Comparison of ENCODE assay signal across 8 cellular contexts in the genomic region with DNA sequence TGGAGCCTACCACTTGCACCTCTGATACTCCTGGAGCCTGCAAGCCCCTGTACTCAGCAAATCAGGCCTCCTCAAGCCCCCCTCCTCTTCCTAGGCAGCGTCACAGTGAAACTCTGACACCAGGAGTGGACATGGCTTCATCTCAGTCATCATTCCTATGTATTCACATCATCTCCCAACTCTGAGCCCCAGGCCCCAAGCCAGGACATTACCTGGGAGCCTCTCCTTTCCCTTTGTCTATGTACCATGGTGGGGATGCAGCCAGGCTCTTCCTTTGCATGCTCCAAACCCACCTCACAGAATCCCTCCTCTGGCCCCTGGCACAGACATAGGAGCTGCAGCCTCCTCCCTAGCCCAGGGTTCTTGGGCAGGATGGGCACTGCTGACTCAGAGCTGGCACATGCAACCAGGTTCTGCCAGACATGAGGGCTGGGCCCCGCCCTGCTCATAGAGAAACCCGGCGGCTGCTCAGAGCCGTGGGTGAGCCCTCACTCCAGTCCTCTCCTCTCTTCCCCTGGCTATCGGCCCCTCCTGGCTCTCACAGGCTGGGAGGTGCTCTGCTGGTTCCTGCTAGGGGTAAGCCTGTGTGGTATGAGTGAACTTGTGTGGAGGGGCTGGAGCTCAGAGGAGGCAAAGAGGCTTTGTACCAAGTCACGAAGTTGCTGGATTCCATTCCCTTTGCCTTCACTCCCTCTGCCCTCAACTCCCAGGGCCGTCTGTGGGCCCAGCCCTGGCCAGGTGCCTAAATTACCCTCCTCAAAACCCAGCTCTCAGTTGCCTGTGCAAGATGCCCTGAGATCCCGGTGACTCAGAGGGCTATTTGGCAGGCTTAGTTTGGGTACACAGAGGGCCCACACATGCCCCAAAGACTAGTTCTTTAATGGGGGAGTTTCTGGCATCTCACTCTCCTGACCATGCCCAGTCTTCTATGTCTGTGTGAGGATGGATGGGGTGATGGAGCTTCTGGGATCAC. TPM values are rescaled to one million over a fixed set of nuclear protein-coding genes. Genes with fewer than 3 reads are reported as not detected.
DNase-seq lines count a peak whose midpoint lies in the region; ATAC-seq and TF ChIP-seq lines count a peak whose summit lies in the region.

No MANE protein-coding gene starts in this region.

- peaks cover 11% of the 10 kb centered on the region for H3K79me2 ChIP-seq in osteoblast (ENCODE audit: insufficient read depth, low read length)

- peak overlapping the region; percentile 56 to 94 for H3K27ac Mint-ChIP-seq in effector memory CD8-positive, alpha-beta T cell

- no peaks in the 10 kb centered on the region for H3K9me3 ChIP-seq in osteoblast (ENCODE audit: low read depth, low read length)

- H4K20me1 ChIP-seq in osteoblast (ENCODE audit: insufficient read depth, low read length), result peaks cover 4% of the 10 kb centered on the region

- H3K4me1 ChIP-seq in osteoblast (ENCODE audit: insufficient read depth, low read length), result peaks cover 22% of the 10 kb centered on the region

- H3K27me3 Mint-ChIP-seq in effector memory CD8-positive, alpha-beta T cell, result no peaks in the 10 kb centered on the region

- TF ChIP-seq CTCF in osteoblast (IDR thresholded peaks at IDR 0.05; ENCODE audit: extremely low read depth, low read depth, low read length), result no peak

- DNase-seq in HCEC 1CT, result peak; percentile 8
- peak; percentile 19 to 34 (median 33) for DNase-seq in effector memory CD8-positive, alpha-beta T cell
- peak; percentile 96 for DNase-seq in osteoblast (ENCODE audit: insufficient read length, low spot score, missing footprints)
- DNase-seq in NCI-H510A (lab: John Stamatoyannopoulos, UW), result no peak
- DNase-seq in NCI-H128 (lab: John Stamatoyannopoulos, UW; ENCODE audit: unreplicated experiment), result no peak

- H2AFZ ChIP-seq in osteoblast (ENCODE audit: low read length), result peak overlapping the region; percentile 68

- H3K4me1 Mint-ChIP-seq in effector memory CD8-positive, alpha-beta T cell (ENCODE audit: low read depth in 2 of 2), result peaks cover 23 to 32% of the 10 kb centered on the region in 2 donors

- no peaks in the 10 kb centered on the region for H3K36me3 ChIP-seq in osteoblast (ENCODE audit: insufficient read depth, low read length)

- peaks cover 4% of the 10 kb centered on the region for H3K36me3 Mint-ChIP-seq in effector memory CD8-positive, alpha-beta T cell (ENCODE audit: insufficient read depth)

- H3K4me3 Mint-ChIP-seq in effector memory CD8-positive, alpha-beta T cell, result peak overlapping the region; percentile 78 to 80

- no peaks in the 10 kb centered on the region for H3K27me3 ChIP-seq in osteoblast (ENCODE audit: insufficient read depth, low read length)

- H3K27ac ChIP-seq in osteoblast (ENCODE audit: low read depth, low read length), result peak overlapping the region; percentile 72

- H3K4me2 ChIP-seq in osteoblast (ENCODE audit: insufficient read depth, low read length), result peak overlapping the region; percentile 51

- ATAC-seq in activated CD4-positive, CD25-positive, alpha-beta regulatory T cell treated with anti-CD3 and anti-CD28 coated beads, Interleukin-2, amount 50 U/mL, for 24 hours, result peak; percentile 86 to 88
- ATAC-seq in effector memory CD8-positive, alpha-beta T cell (replicated peaks), result peak; percentile 83
- ATAC-seq in GM21619 (IDR thresholded peaks at IDR 0.05; ENCODE audit: unreplicated experiment) (no peak), HG02759 (IDR thresholded peaks at IDR 0.05; ENCODE audit: unreplicated experiment) (no peak)

- peak overlapping the region; percentile 23 for H3K4me3 ChIP-seq in osteoblast (ENCODE audit: insufficient read depth, low read length)

- H3K9me3 Mint-ChIP-seq in effector memory CD8-positive, alpha-beta T cell, result no peaks in the 10 kb centered on the region

RNA-seq across cellular contexts. Expression of a gene that starts 1.9 kb away (rescaled TPM):
- 23.2 and 23.6 TPM in 2 replicates for total RNA-seq in osteoblast

RNA-seq across cellular contexts. Expression of a gene that starts 7.7 kb away (rescaled TPM):
- total RNA-seq in osteoblast, result under 0.01 and 0.29 TPM in 2 replicates

RNA-seq across cellular contexts. Expression of a gene that starts 40.7 kb away (rescaled TPM):
- total RNA-seq in osteoblast, result 6.8 and 7.6 TPM in 2 replicates

Comparison
In these comparisons a context has a peak if more than half of its experiments do, and no peak if none do; other contexts are left out.
1. DNase-seq: peak in HCEC 1CT (single experiment), effector memory CD8-positive, alpha-beta T cell (3 of 3) and osteoblast (single experiment); none in NCI-H510A (single experiment) and NCI-H128 (single experiment).
2. ATAC-seq: peak in activated CD4-positive, CD25-positive, alpha-beta regulatory T cell treated with anti-CD3 and anti-CD28 coated beads, Interleukin-2, amount 50 U/mL, for 24 hours (2 of 2) and effector memory CD8-positive, alpha-beta T cell (single experiment); none in GM21619 (single experiment) and HG02759 (single experiment).